In genomic region chr16:31458835-31459721, GRCh38 we compare ENCODE assay signal across 1 cellular context.
A peak's percentile ranks its signal among the peaks of the same experiment; 100 is the strongest.
TF ChIP-seq lines count a peak whose summit lies in the region.

TSS of gene ARMC5 (plus strand) at chr16:31459501. CDS start at chr16:31459525, 24 bp downstream.

TF ChIP-seq in HEK293, 187 proteins besides CTCF, POLR2A, EP300 and RAD21 (continued from another document and continues in another):
- TF ChIP-seq, protein P1, sequence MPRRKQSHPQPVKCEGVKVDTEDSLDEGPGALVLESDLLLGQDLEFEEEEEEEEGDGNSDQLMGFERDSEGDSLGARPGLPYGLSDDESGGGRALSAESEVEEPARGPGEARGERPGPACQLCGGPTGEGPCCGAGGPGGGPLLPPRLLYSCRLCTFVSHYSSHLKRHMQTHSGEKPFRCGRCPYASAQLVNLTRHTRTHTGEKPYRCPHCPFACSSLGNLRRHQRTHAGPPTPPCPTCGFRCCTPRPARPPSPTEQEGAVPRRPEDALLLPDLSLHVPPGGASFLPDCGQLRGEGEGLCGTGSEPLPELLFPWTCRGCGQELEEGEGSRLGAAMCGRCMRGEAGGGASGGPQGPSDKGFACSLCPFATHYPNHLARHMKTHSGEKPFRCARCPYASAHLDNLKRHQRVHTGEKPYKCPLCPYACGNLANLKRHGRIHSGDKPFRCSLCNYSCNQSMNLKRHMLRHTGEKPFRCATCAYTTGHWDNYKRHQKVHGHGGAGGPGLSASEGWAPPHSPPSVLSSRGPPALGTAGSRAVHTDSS (tag by site-specific recombination; IDR thresholded peaks at IDR 0.05) = no peak
- peak; percentile 54 for TF ChIP-seq ZBTB8A (tag by site-specific recombination; IDR thresholded peaks at IDR 0.05)
- 0 out of 2 replicates have a peak, but pooled peaks have one; percentile 69 for TF ChIP-seq ZNF324 (tag by site-specific recombination; IDR thresholded peaks at IDR 0.05)
- no peak for TF ChIP-seq ZNF701 (tag by site-specific recombination; IDR thresholded peaks at IDR 0.05)
- no peak for TF ChIP-seq ZNF707 (tag by site-specific recombination; IDR thresholded peaks at IDR 0.05)
- TF ChIP-seq GLIS2 (tag by site-specific recombination; IDR thresholded peaks at IDR 0.05) = peak; percentile 48; the same call in 1 of the 2 replicates
- TF ChIP-seq, protein P2, sequence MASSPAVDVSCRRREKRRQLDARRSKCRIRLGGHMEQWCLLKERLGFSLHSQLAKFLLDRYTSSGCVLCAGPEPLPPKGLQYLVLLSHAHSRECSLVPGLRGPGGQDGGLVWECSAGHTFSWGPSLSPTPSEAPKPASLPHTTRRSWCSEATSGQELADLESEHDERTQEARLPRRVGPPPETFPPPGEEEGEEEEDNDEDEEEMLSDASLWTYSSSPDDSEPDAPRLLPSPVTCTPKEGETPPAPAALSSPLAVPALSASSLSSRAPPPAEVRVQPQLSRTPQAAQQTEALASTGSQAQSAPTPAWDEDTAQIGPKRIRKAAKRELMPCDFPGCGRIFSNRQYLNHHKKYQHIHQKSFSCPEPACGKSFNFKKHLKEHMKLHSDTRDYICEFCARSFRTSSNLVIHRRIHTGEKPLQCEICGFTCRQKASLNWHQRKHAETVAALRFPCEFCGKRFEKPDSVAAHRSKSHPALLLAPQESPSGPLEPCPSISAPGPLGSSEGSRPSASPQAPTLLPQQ (tag by site-specific recombination; IDR thresholded peaks at IDR 0.05) = peak; percentile 76
- TF ChIP-seq OSR2 (tag by site-specific recombination; IDR thresholded peaks at IDR 0.05) = no peak
- TF ChIP-seq ZNF114 (tag by site-specific recombination; IDR thresholded peaks at IDR 0.05) = no peak
- TF ChIP-seq REST (tag by site-specific recombination; IDR thresholded peaks at IDR 0.05) = no peak
- TF ChIP-seq ZNF626 (tag by site-specific recombination; IDR thresholded peaks at IDR 0.05) = no peak
- TF ChIP-seq HIC1 (tag by site-specific recombination; IDR thresholded peaks at IDR 0.05) = no peak
- no peak for TF ChIP-seq WT1 (tag by site-specific recombination; IDR thresholded peaks at IDR 0.05)
- TF ChIP-seq, protein P3, sequence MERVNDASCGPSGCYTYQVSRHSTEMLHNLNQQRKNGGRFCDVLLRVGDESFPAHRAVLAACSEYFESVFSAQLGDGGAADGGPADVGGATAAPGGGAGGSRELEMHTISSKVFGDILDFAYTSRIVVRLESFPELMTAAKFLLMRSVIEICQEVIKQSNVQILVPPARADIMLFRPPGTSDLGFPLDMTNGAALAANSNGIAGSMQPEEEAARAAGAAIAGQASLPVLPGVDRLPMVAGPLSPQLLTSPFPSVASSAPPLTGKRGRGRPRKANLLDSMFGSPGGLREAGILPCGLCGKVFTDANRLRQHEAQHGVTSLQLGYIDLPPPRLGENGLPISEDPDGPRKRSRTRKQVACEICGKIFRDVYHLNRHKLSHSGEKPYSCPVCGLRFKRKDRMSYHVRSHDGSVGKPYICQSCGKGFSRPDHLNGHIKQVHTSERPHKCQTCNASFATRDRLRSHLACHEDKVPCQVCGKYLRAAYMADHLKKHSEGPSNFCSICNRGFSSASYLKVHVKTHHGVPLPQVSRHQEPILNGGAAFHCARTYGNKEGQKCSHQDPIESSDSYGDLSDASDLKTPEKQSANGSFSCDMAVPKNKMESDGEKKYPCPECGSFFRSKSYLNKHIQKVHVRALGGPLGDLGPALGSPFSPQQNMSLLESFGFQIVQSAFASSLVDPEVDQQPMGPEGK (tag by site-specific recombination; IDR thresholded peaks at IDR 0.05) = peak; percentile 43
- no peak for TF ChIP-seq ZNF23 (tag by site-specific recombination; IDR thresholded peaks at IDR 0.05; ENCODE audit: borderline replicate concordance)
- TF ChIP-seq ZBTB44 (tag by site-specific recombination; IDR thresholded peaks at IDR 0.05) = 0 out of 2 replicates have a peak, but pooled peaks have one; percentile 3
- TF ChIP-seq, protein P4, sequence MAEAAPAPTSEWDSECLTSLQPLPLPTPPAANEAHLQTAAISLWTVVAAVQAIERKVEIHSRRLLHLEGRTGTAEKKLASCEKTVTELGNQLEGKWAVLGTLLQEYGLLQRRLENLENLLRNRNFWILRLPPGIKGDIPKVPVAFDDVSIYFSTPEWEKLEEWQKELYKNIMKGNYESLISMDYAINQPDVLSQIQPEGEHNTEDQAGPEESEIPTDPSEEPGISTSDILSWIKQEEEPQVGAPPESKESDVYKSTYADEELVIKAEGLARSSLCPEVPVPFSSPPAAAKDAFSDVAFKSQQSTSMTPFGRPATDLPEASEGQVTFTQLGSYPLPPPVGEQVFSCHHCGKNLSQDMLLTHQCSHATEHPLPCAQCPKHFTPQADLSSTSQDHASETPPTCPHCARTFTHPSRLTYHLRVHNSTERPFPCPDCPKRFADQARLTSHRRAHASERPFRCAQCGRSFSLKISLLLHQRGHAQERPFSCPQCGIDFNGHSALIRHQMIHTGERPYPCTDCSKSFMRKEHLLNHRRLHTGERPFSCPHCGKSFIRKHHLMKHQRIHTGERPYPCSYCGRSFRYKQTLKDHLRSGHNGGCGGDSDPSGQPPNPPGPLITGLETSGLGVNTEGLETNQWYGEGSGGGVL (tag by site-specific recombination; IDR thresholded peaks at IDR 0.05) = no peak
- peak; percentile 36; the same call in 1 of the 2 replicates for TF ChIP-seq ZNF843 (tag by site-specific recombination; IDR thresholded peaks at IDR 0.05)
- no peak for TF ChIP-seq ZFP41 (tag by site-specific recombination; IDR thresholded peaks at IDR 0.05; ENCODE audit: borderline replicate concordance)
- no peak for TF ChIP-seq ZNF140 (tag by site-specific recombination; IDR thresholded peaks at IDR 0.05)
- peak; percentile 82 for TF ChIP-seq KLF8 (tag by site-specific recombination; IDR thresholded peaks at IDR 0.05)
- TF ChIP-seq, protein P5, sequence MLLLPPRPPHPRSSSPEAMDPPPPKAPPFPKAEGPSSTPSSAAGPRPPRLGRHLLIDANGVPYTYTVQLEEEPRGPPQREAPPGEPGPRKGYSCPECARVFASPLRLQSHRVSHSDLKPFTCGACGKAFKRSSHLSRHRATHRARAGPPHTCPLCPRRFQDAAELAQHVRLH (tag by site-specific recombination; IDR thresholded peaks at IDR 0.05) = peak; percentile 72; the same call in 1 of the 2 replicates
- peak; percentile 98 for TF ChIP-seq ZNF629 (tag by site-specific recombination; IDR thresholded peaks at IDR 0.05)
- TF ChIP-seq, protein P6, sequence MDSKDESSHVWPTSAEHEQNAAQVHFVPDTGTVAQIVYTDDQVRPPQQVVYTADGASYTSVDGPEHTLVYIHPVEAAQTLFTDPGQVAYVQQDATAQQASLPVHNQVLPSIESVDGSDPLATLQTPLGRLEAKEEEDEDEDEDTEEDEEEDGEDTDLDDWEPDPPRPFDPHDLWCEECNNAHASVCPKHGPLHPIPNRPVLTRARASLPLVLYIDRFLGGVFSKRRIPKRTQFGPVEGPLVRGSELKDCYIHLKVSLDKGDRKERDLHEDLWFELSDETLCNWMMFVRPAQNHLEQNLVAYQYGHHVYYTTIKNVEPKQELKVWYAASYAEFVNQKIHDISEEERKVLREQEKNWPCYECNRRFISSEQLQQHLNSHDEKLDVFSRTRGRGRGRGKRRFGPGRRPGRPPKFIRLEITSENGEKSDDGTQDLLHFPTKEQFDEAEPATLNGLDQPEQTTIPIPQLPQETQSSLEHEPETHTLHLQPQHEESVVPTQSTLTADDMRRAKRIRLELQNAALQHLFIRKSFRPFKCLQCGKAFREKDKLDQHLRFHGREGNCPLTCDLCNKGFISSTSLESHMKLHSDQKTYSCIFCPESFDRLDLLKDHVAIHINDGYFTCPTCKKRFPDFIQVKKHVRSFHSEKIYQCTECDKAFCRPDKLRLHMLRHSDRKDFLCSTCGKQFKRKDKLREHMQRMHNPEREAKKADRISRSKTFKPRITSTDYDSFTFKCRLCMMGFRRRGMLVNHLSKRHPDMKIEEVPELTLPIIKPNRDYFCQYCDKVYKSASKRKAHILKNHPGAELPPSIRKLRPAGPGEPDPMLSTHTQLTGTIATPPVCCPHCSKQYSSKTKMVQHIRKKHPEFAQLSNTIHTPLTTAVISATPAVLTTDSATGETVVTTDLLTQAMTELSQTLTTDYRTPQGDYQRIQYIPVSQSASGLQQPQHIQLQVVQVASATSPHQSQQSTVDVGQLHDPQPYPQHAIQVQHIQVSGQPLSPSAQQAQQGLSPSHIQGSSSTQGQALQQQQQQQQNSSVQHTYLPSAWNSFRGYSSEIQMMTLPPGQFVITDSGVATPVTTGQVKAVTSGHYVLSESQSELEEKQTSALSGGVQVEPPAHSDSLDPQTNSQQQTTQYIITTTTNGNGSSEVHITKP (tag by site-specific recombination; IDR thresholded peaks at IDR 0.05) = peak; percentile 92
- no peak for TF ChIP-seq BCL6B (tag by site-specific recombination; IDR thresholded peaks at IDR 0.05)
- TF ChIP-seq ZNF830 (tag by site-specific recombination; IDR thresholded peaks at IDR 0.05; ENCODE audit: low read depth) = no peak
- TF ChIP-seq ZNF596 (tag by site-specific recombination; IDR thresholded peaks at IDR 0.05) = no peak
- TF ChIP-seq GFI1B (tag by site-specific recombination; IDR thresholded peaks at IDR 0.05) = no peak
- TF ChIP-seq ZNF521 (tag by site-specific recombination; IDR thresholded peaks at IDR 0.05) = no peak
- TF ChIP-seq, protein P7, sequence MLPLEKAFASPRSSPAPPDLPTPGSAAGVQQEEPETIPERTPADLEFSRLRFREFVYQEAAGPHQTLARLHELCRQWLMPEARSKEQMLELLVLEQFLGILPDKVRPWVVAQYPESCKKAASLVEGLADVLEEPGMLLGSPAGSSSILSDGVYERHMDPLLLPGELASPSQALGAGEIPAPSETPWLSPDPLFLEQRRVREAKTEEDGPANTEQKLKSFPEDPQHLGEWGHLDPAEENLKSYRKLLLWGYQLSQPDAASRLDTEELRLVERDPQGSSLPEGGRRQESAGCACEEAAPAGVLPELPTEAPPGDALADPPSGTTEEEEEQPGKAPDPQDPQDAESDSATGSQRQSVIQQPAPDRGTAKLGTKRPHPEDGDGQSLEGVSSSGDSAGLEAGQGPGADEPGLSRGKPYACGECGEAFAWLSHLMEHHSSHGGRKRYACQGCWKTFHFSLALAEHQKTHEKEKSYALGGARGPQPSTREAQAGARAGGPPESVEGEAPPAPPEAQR (tag by site-specific recombination; IDR thresholded peaks at IDR 0.05) = no peak
- TF ChIP-seq SP7 (tag by site-specific recombination; IDR thresholded peaks at IDR 0.05) = peak; percentile 65
